24 cellular contexts compared by ENCODE assay signal in the genomic region with DNA sequence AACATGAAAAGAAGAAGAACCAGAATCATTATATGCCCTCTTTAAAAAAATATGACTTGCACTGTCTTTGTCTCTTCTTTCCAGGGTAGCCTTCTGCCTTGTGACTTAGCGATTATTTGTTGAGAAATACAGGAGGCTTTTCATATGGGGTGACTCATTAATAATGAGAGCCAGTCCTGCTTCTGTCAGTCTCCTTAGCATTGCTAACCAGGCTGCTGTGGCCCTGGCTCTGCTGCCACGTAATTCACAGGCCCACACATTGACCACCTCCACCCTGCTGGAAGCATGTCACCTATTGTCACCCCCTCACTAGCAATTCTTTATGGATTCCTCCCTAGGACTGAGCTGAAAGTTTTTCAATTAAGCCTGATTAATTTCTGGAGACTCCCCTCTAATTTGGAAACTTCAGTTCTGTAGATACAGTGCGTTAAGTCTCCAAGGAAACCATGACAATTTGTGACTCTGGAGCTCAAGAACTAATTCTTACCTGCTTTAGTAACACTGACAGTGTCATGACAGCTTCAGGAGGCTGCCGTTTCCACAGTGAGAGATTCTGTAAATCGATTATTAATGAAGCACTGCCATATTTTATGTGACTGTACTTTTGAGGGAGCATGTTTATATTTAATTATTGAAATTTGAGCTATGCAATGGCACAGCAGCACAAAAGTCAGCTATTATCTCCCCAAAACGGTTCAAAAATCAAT.
DNase-seq lines count a peak whose midpoint lies in the region; ATAC-seq, FAIRE-seq and TF ChIP-seq lines count a peak whose summit lies in the region.
"Had no signal": no experiment of that assay in that cellular context is flagged by ENCODE, and none has a peak within 500 bp of the region (broad histone marks: within the 10 kb centered on the region; RNA-seq: fewer than 3 reads in every experiment).

No MANE protein-coding gene starts in this region.

- in situ Hi-C loops in mammary epithelial cell (cut with MboI; ENCODE audit: low sequenced_read_pairs in 2 of 2): no loop called here

- TF ChIP-seq CTCF in mammary epithelial cell (conservative IDR thresholded peaks at IDR 0.05 in 1 of 2, IDR thresholded peaks at IDR 0.05 in 1 of 2; ENCODE audit: extremely low read depth in 1 of 2, insufficient read depth in 1 of 2, low read depth in 1 of 2, low read length in 2 of 2) (no peak), neural cell (IDR thresholded peaks at IDR 0.05; ENCODE audit: poor library complexity, severe bottlenecking) (no peak), tibial nerve (IDR thresholded peaks at IDR 0.05) (no peak)

- H3K4me1 ChIP-seq in mammary epithelial cell (ENCODE audit: insufficient read depth, low read length): no peaks in the 10 kb centered on the region
- H3K4me1 ChIP-seq in tibial nerve: no peaks in the 10 kb centered on the region
- H3K4me1 ChIP-seq: SJCRH30 had no signal

- no peaks in the 10 kb centered on the region for H4K20me1 ChIP-seq in mammary epithelial cell (ENCODE audit: insufficient read depth, low read length)
- no peaks in the 10 kb centered on the region for H4K20me1 ChIP-seq in neural cell (ENCODE audit: insufficient read depth)

- dilution Hi-C loops in mammary epithelial cell (cut with HindIII; ENCODE audit: low sequenced_read_pairs): no loop called here

- no peaks in the 10 kb centered on the region for H3K27me3 ChIP-seq in mammary epithelial cell (ENCODE audit: insufficient read depth, low read length)
- no peaks in the 10 kb centered on the region for H3K27me3 ChIP-seq in neural cell (ENCODE audit: insufficient read depth, low read depth, low read length)
- H3K27me3 ChIP-seq in tibial nerve: no peaks in the 10 kb centered on the region

- H3K79me2 ChIP-seq in mammary epithelial cell (ENCODE audit: insufficient read depth, low read length) (no peaks in the 10 kb centered on the region), neural cell (replicated peaks; ENCODE audit: insufficient read depth, low read length) (no peaks in the 10 kb centered on the region)

- intact Hi-C loops in mammary epithelial cell (cut with micrococcal nuclease): no loop called here

- no peaks in the 10 kb centered on the region for H3F3A ChIP-seq in neural cell (ENCODE audit: insufficient read depth, low read length, poor library complexity, severe bottlenecking)

- DNase-seq in A172 (ENCODE audit: low spot score) (peak; percentile 18), HPDE6-E6E7 (ENCODE audit: extremely low spot score) (peak; percentile 53), mammary epithelial cell (peak; percentile 60), GM12892 (ENCODE audit: insufficient read length) (no peak), GM19238 (ENCODE audit: insufficient read length, low spot score) (no peak), tibial nerve (ENCODE audit: low spot score in 2 of 2) (no peak)
- DNase-seq: DMS53; EL; GF-D8; MM.1S; NCI-H1048; NCI-H1417 treated with DMSO at 0.1 percent for 48 hours; NCI-H2029; NCI-H2227 treated with DMSO at 0.1 percent for 48 hours; NCI-H510A treated with DMSO at 0.1 percent for 48 hours; NCI-H774; NK-92 treated with Interleukin-12 subunit alpha and Interleukin-12 subunit beta, amount 100 ng/mL, for 24 hours; SJCRH30; T-helper 1 cell had no signal

- H3K27ac ChIP-seq in mammary epithelial cell (ENCODE audit: insufficient read depth, low read depth, low read length): no peak overlapping the region
- no peak overlapping the region for H3K27ac ChIP-seq in neural cell (ENCODE audit: low read length)
- no peak overlapping the region for H3K27ac ChIP-seq in tibial nerve
- H3K27ac ChIP-seq: SJCRH30 had no signal

- ATAC-seq in GM19023 (IDR thresholded peaks at IDR 0.05; ENCODE audit: unreplicated experiment): no peak
- ATAC-seq: Panc1 had no signal

- H3K9ac ChIP-seq in mammary epithelial cell (ENCODE audit: insufficient read depth, low read length) (no peak overlapping the region), neural cell (ENCODE audit: low read length) (no peak overlapping the region)

- TF ChIP-seq POLR2A in GM12892 (IDR thresholded peaks at IDR 0.05; ENCODE audit: low read depth, low read length) (no peak), tibial nerve (IDR thresholded peaks at IDR 0.05) (no peak)

- no peak overlapping the region for H3K4me2 ChIP-seq in mammary epithelial cell (ENCODE audit: insufficient read depth, low read depth, low read length)
- H3K4me2 ChIP-seq in neural cell (ENCODE audit: low read length): no peak overlapping the region

- CTCF ChIA-PET in mammary epithelial cell (lab: Charles Lee; ENCODE audit: low non-redundant PET): no interaction called here

- TF ChIP-seq EP300 in neural cell (conservative IDR thresholded peaks at IDR 0.05; ENCODE audit: poor library complexity, severe bottlenecking) (peak; percentile 70), tibial nerve (IDR thresholded peaks at IDR 0.05) (no peak)

- no peak overlapping the region for H3K4me3 ChIP-seq in mammary epithelial cell (replicated peaks in 1 of 3; ENCODE audit: insufficient read depth in 1 of 3, low read depth in 2 of 3, low read length in 3 of 3)
- H3K4me3 ChIP-seq in neural cell (ENCODE audit: low read length): no peak overlapping the region
- H3K4me3 ChIP-seq in tibial nerve: no peak overlapping the region
- H3K4me3 ChIP-seq: SJCRH30 had no signal

- no peaks in the 10 kb centered on the region for H3K36me3 ChIP-seq in mammary epithelial cell (ENCODE audit: insufficient read depth, low read length)
- no peaks in the 10 kb centered on the region for H3K36me3 ChIP-seq in neural cell (ENCODE audit: insufficient read depth, low read length)
- H3K36me3 ChIP-seq in tibial nerve: no peaks in the 10 kb centered on the region
- H3K36me3 ChIP-seq: SJCRH30 had no signal

- H3K9me2 ChIP-seq in neural cell (ENCODE audit: insufficient read depth, low read length): no peaks in the 10 kb centered on the region

- H3K9me3 ChIP-seq in mammary epithelial cell (replicated peaks; ENCODE audit: insufficient read depth, low read length) (peaks cover 10% of the 10 kb centered on the region), neural cell (ENCODE audit: low read length) (no peaks in the 10 kb centered on the region), tibial nerve (peaks cover 0 to 6% (median 0%) of the 10 kb centered on the region in 4 donors)
- H3K9me3 ChIP-seq: SJCRH30 had no signal

- BruUV-seq in mammary epithelial cell (replicated peaks; lab: Mats Ljungman, UMichigan): no TSS peak

- 80% methylated on average over 6 of the region's 6 CpGs for WGBS in mammary epithelial cell (ENCODE audit: low coverage, missing lambda C conversion rate)
- WGBS in tibial nerve, 2 donors: 57 to 59% methylated on average over 6 of the region's 6 CpGs

- FAIRE-seq in GM12892 (lab: Jason Lieb, UNC): no peak
- FAIRE-seq: A204.1, D721Med had no signal

- TF ChIP-seq RAD21 in neural cell (conservative IDR thresholded peaks at IDR 0.05): no peak

- H2AFZ ChIP-seq in mammary epithelial cell (ENCODE audit: low read depth, low read length) (no peak overlapping the region), neural cell (ENCODE audit: low read depth, low read length) (no peak overlapping the region)

TF ChIP-seq in neural cell, 6 proteins besides CTCF, POLR2A, EP300 and RAD21:
- TF ChIP-seq SMC3 (conservative IDR thresholded peaks at IDR 0.05; ENCODE audit: poor library complexity) (no peak), POLR2AphosphoS5 (IDR thresholded peaks at IDR 0.05) (peak; percentile 64)

Comparison
In these comparisons a context has a peak if more than half of its experiments do, and no peak if none do; other contexts are left out.
1. DNase-seq: peak in A172 (single experiment), HPDE6-E6E7 (single experiment) and mammary epithelial cell (single experiment); none in GM12892 (single experiment), GM19238 (single experiment) and tibial nerve (0 of 2).